In genomic region chr20:58054744-58055373, GRCh38 we compare ENCODE assay signal across 14 cellular contexts.
DNase-seq lines count a peak whose midpoint lies in the region; ATAC-seq and TF ChIP-seq lines count a peak whose summit lies in the region.
"Had no signal": no experiment of that assay in that cellular context is flagged by ENCODE, and none has a peak within 500 bp of the region (broad histone marks: within the 10 kb centered on the region; RNA-seq: fewer than 3 reads in every experiment).

No MANE protein-coding gene starts in this region.

- H3K27ac ChIP-seq in esophagus muscularis mucosa (replicated peaks in 1 of 4) (peak overlapping the region in 3 of 4 donors; percentile 20 to 58 (median 50)), Karpas-422 (ENCODE audit: low read length) (no peak overlapping the region), PC-3 (ENCODE audit: low read length) (no peak overlapping the region)
- H3K27ac ChIP-seq: 22Rv1 had no signal

- H3K4me2 ChIP-seq in Karpas-422 (ENCODE audit: low read depth, low read length, poor library complexity, severe bottlenecking) (no peak overlapping the region), PC-3 (ENCODE audit: low read length) (no peak overlapping the region)

- no peak overlapping the region for H2AFZ ChIP-seq in Karpas-422 (ENCODE audit: low read length)
- H2AFZ ChIP-seq in PC-3 (ENCODE audit: low read length) = no peak overlapping the region

- H3K9ac ChIP-seq in Karpas-422 (ENCODE audit: low read length) (no peak overlapping the region), PC-3 (ENCODE audit: low read length) (no peak overlapping the region)

- no peak for TF ChIP-seq CTCF in esophagus muscularis mucosa (IDR thresholded peaks at IDR 0.05)
- TF ChIP-seq CTCF in type B pancreatic cell (conservative IDR thresholded peaks at IDR 0.05) = no peak
- no peak for TF ChIP-seq CTCF in PC-3 (conservative IDR thresholded peaks at IDR 0.05; ENCODE audit: low read depth, low read length)

- H3K79me2 ChIP-seq in Karpas-422 (ENCODE audit: low read length) (no peaks in the 10 kb centered on the region), PC-3 (ENCODE audit: low read length) (no peaks in the 10 kb centered on the region)

- CTCF ChIA-PET in PC-3 (lab: Charles Lee) = no interaction called here

- peak; percentile 7 to 26 for DNase-seq in NCI-H524 (lab: John Stamatoyannopoulos, UW)
- no peak for DNase-seq in NCI-H524 treated with DMSO at 0.1 percent for 48 hours (lab: John Stamatoyannopoulos, UW)
- DNase-seq in esophagus muscularis mucosa (ENCODE audit: extremely low spot score) = peak; percentile 88
- peak; percentile 73 for DNase-seq in medulla oblongata (ENCODE audit: extremely low spot score)
- DNase-seq in type B pancreatic cell (ENCODE audit: extremely low spot score, unreplicated experiment) = peak; percentile 51
- no peak for DNase-seq in Karpas-422
- DNase-seq in PC-3 = no peak
- DNase-seq: amniotic stem cell, DMS 273 treated with DMSO at 0.1 percent for 48 hours, NCI-H1092 had no signal

- H3K36me3 ChIP-seq in esophagus muscularis mucosa (no peaks in the 10 kb centered on the region), Karpas-422 (ENCODE audit: insufficient read depth, low read length) (no peaks in the 10 kb centered on the region), PC-3 (ENCODE audit: low read depth, low read length) (no peaks in the 10 kb centered on the region)

- no peaks in the 10 kb centered on the region for H3K9me2 ChIP-seq in Karpas-422 (replicated peaks; ENCODE audit: insufficient read depth, low read length)
- H3K9me2 ChIP-seq in PC-3 (replicated peaks; ENCODE audit: low read length) = no peaks in the 10 kb centered on the region

- H3K4me3 Mint-ChIP-seq in type B pancreatic cell = no peak overlapping the region
- H3K4me3 Mint-ChIP-seq: T-helper 2 cell treated with Interferon-gamma antibody and Interleukin-4, amounts not matched to agents 5 μg/mL and 100 μg/mL, for 36 hours had no signal

- no peak overlapping the region for H3K4me3 ChIP-seq in esophagus muscularis mucosa
- no peak overlapping the region for H3K4me3 ChIP-seq in Karpas-422 (ENCODE audit: low read length)
- H3K4me3 ChIP-seq in PC-3 (ENCODE audit: low read length) = no peak overlapping the region

- H3K4me1 ChIP-seq in esophagus muscularis mucosa = peaks cover 9 to 33% (median 29%) of the 10 kb centered on the region in 4 donors
- H3K4me1 ChIP-seq in Karpas-422 (ENCODE audit: low read length) = no peaks in the 10 kb centered on the region
- H3K4me1 ChIP-seq in PC-3 (ENCODE audit: insufficient read depth, low read length) = 0 out of 2 replicates have a peak, but pooled peaks cover 4% of the 10 kb centered on the region

- ATAC-seq in GM19023 (IDR thresholded peaks at IDR 0.05; ENCODE audit: unreplicated experiment) = no peak
- no peak for ATAC-seq in PC-3
- ATAC-seq: left colon had no signal

- no peaks in the 10 kb centered on the region for H4K20me1 ChIP-seq in Karpas-422 (ENCODE audit: insufficient read depth, low read depth, low read length)
- H4K20me1 ChIP-seq in PC-3 (ENCODE audit: low read length) = no peaks in the 10 kb centered on the region

- WGBS in esophagus muscularis mucosa = 33% methylated on average over 10 of the region's 12 CpGs

- H3K9me3 ChIP-seq in esophagus muscularis mucosa = peaks cover 0 to 3% (median 0%) of the 10 kb centered on the region in 4 donors
- peaks cover 6% of the 10 kb centered on the region for H3K9me3 ChIP-seq in Karpas-422 (ENCODE audit: low read length)
- H3K9me3 ChIP-seq in PC-3 (ENCODE audit: low read length) = no peaks in the 10 kb centered on the region

- POLR2A ChIA-PET in PC-3 (lab: Charles Lee; ENCODE audit: unreplicated experiment) = no interaction called here

- no TSS peak for BruUV-seq in PC-3 (replicated peaks; lab: Mats Ljungman, UMichigan)

- no peak for TF ChIP-seq EP300 in esophagus muscularis mucosa (IDR thresholded peaks at IDR 0.05)

- TF ChIP-seq POLR2A in esophagus muscularis mucosa (IDR thresholded peaks at IDR 0.05; ENCODE audit: low read depth) = no peak

- peaks cover 23% of the 10 kb centered on the region for H3K27me3 Mint-ChIP-seq in type B pancreatic cell

- intact Hi-C loops in esophagus muscularis mucosa (cut with DNase I) (no loop called here), PC-3 (cut with micrococcal nuclease) (no loop called here)

- no peak overlapping the region for H3K27ac Mint-ChIP-seq in type B pancreatic cell
- H3K27ac Mint-ChIP-seq: T-helper 2 cell treated with Interferon-gamma antibody and Interleukin-4, amounts not matched to agents 5 μg/mL and 100 μg/mL, for 36 hours had no signal

- H3K4me1 Mint-ChIP-seq in type B pancreatic cell (ENCODE audit: unreplicated experiment) = no peaks in the 10 kb centered on the region

- H3K27me3 ChIP-seq in esophagus muscularis mucosa = no peaks in the 10 kb centered on the region
- H3K27me3 ChIP-seq in Karpas-422 (ENCODE audit: low read length) = no peaks in the 10 kb centered on the region
- no peaks in the 10 kb centered on the region for H3K27me3 ChIP-seq in PC-3 (ENCODE audit: low read length)

- H3K9me3 Mint-ChIP-seq in type B pancreatic cell = peaks cover 4% of the 10 kb centered on the region

- no peaks in the 10 kb centered on the region for H3K36me3 Mint-ChIP-seq in type B pancreatic cell

- no peaks in the 10 kb centered on the region for H3F3A ChIP-seq in PC-3 (ENCODE audit: low read length, unreplicated experiment)

Comparison
In these comparisons a context has a peak if more than half of its experiments do, and no peak if none do; other contexts are left out.
1. DNase-seq: peak in NCI-H524 (2 of 2), esophagus muscularis mucosa (single experiment), medulla oblongata (single experiment) and type B pancreatic cell (single experiment); none in NCI-H524 treated with DMSO at 0.1 percent for 48 hours (single experiment), Karpas-422 (single experiment) and PC-3 (single experiment).
2. H3K27ac ChIP-seq: peak in esophagus muscularis mucosa (3 of 4); none in Karpas-422 (single experiment) and PC-3 (single experiment).